In genomic region chr12:70683976-70684375, GRCh38 we compare ENCODE assay signal across 15 cellular contexts. TPM values are rescaled to one million over a fixed set of nuclear protein-coding genes. Genes with fewer than 3 reads are reported as not detected.
DNase-seq lines count a peak whose midpoint lies in the region; ATAC-seq and TF ChIP-seq lines count a peak whose summit lies in the region.
"Had no signal": no experiment of that assay in that cellular context is flagged by ENCODE, and none has a peak within 500 bp of the region (broad histone marks: within the 10 kb centered on the region; RNA-seq: fewer than 3 reads in every experiment).

No MANE protein-coding gene starts in this region.

- H3K4me3 Mint-ChIP-seq in GM23338: no peak overlapping the region
- H3K4me3 Mint-ChIP-seq: CD4-positive, alpha-beta T cell; H9 had no signal

- H3K27ac ChIP-seq in GM23338 (ENCODE audit: low read depth) (no peak overlapping the region), PC-9 (no peak overlapping the region), osteoblast (ENCODE audit: low read depth, low read length) (no peak overlapping the region), MM.1S (ENCODE audit: low read length) (no peak overlapping the region)
- H3K27ac ChIP-seq: C4-2B had no signal

- H3F3A ChIP-seq in GM23338 (replicated peaks; ENCODE audit: low read depth): no peaks in the 10 kb centered on the region
- no peaks in the 10 kb centered on the region for H3F3A ChIP-seq in PC-9 (ENCODE audit: insufficient read depth, low read depth)
- H3F3A ChIP-seq in MM.1S (ENCODE audit: insufficient read depth, low read length): no peaks in the 10 kb centered on the region

- no peak overlapping the region for H3K27ac Mint-ChIP-seq in GM23338
- H3K27ac Mint-ChIP-seq: CD4-positive, alpha-beta T cell had no signal

- H3K4me2 ChIP-seq in GM23338 (no peak overlapping the region), PC-9 (no peak overlapping the region), osteoblast (ENCODE audit: insufficient read depth, low read length) (no peak overlapping the region), MM.1S (ENCODE audit: low read depth, low read length) (no peak overlapping the region)

- intact Hi-C loops in PC-9 (cut with micrococcal nuclease; ENCODE audit: unreplicated experiment): no loop called here
- intact Hi-C loops in posterior cingulate gyrus (cut with DNase I): no loop called here

- DNase-seq in GM23338 (ENCODE audit: low spot score) (no peak), PC-9 (no peak), epidermal melanocyte (ENCODE audit: insufficient read length, low spot score) (peak; percentile 19), osteoblast (ENCODE audit: insufficient read length, low spot score, missing footprints) (no peak), MM.1S (no peak), posterior cingulate gyrus (no peak)
- no peak for DNase-seq in activated naive CD4-positive, alpha-beta T cell (lab: John Stamatoyannopoulos, UW)
- DNase-seq: ACHN; CD4-positive, alpha-beta T cell; DMS153; DMS79; GDM1; GOT3; H9 had no signal

- TF ChIP-seq CTCF in GM23338 (conservative IDR thresholded peaks at IDR 0.05; ENCODE audit: low read depth in 2 of 2) (no peak), PC-9 (conservative IDR thresholded peaks at IDR 0.05) (no peak), osteoblast (IDR thresholded peaks at IDR 0.05; ENCODE audit: extremely low read depth, low read depth, low read length) (no peak), MM.1S (IDR thresholded peaks at IDR 0.05; ENCODE audit: low read length) (no peak)

- H4K20me1 ChIP-seq in GM23338 (replicated peaks; ENCODE audit: insufficient read depth): no peaks in the 10 kb centered on the region
- no peaks in the 10 kb centered on the region for H4K20me1 ChIP-seq in PC-9 (ENCODE audit: insufficient read depth)
- H4K20me1 ChIP-seq in osteoblast (ENCODE audit: insufficient read depth, low read length): no peaks in the 10 kb centered on the region
- no peaks in the 10 kb centered on the region for H4K20me1 ChIP-seq in MM.1S (ENCODE audit: insufficient read depth, low read length)

- H3K4me3 ChIP-seq in GM23338: no peak overlapping the region
- no peak overlapping the region for H3K4me3 ChIP-seq in PC-9
- no peak overlapping the region for H3K4me3 ChIP-seq in osteoblast (ENCODE audit: insufficient read depth, low read length)
- no peak overlapping the region for H3K4me3 ChIP-seq in MM.1S (ENCODE audit: low read length)

- H3K36me3 Mint-ChIP-seq in GM23338 (ENCODE audit: low read depth): no peaks in the 10 kb centered on the region

- no peak overlapping the region for H3K9ac ChIP-seq in MM.1S (ENCODE audit: low read length)

- H3K4me1 ChIP-seq in GM23338 (ENCODE audit: insufficient read depth) (peaks cover 5% of the 10 kb centered on the region), PC-9 (replicated peaks; ENCODE audit: insufficient read depth) (no peaks in the 10 kb centered on the region), osteoblast (ENCODE audit: insufficient read depth, low read length) (no peaks in the 10 kb centered on the region), MM.1S (ENCODE audit: low read length) (no peaks in the 10 kb centered on the region; the same call in 1 of the 2 replicates)

- no peaks in the 10 kb centered on the region for H3K27me3 Mint-ChIP-seq in GM23338 (ENCODE audit: insufficient read depth, low read depth, poor library complexity)

- H3K79me2 ChIP-seq in GM23338 (replicated peaks; ENCODE audit: insufficient read depth): no peaks in the 10 kb centered on the region
- no peaks in the 10 kb centered on the region for H3K79me2 ChIP-seq in PC-9 (ENCODE audit: low read depth)
- H3K79me2 ChIP-seq in osteoblast (ENCODE audit: insufficient read depth, low read length): no peaks in the 10 kb centered on the region
- no peaks in the 10 kb centered on the region for H3K79me2 ChIP-seq in MM.1S (ENCODE audit: low read length)

- CTCF ChIA-PET in PC-9 (lab: Charles Lee): no interaction called here

- POLR2A ChIA-PET in PC-9 (lab: Charles Lee; ENCODE audit: unreplicated experiment): no interaction called here

- H3K4me1 Mint-ChIP-seq in GM23338: peaks cover 12% of the 10 kb centered on the region; the same call in 2 of the 3 replicates

- H3K9me2 ChIP-seq in GM23338 (ENCODE audit: insufficient read depth) (peaks cover 3% of the 10 kb centered on the region; the same call in 1 of the 2 replicates), PC-9 (ENCODE audit: insufficient read depth) (no peaks in the 10 kb centered on the region), MM.1S (replicated peaks; ENCODE audit: insufficient read depth, low read length) (no peaks in the 10 kb centered on the region; the same call in 1 of the 2 replicates)

- H3K27me3 ChIP-seq in GM23338 (ENCODE audit: insufficient read depth): no peaks in the 10 kb centered on the region
- no peaks in the 10 kb centered on the region for H3K27me3 ChIP-seq in PC-9 (ENCODE audit: insufficient read depth, low read depth)
- H3K27me3 ChIP-seq in osteoblast (ENCODE audit: insufficient read depth, low read length): no peaks in the 10 kb centered on the region
- H3K27me3 ChIP-seq in MM.1S (replicated peaks; ENCODE audit: insufficient read depth, low read length): no peaks in the 10 kb centered on the region

- H2AFZ ChIP-seq in GM23338 (peak overlapping the region; percentile 21; the same call in 1 of the 2 replicates), PC-9 (peak overlapping the region; percentile 57; the same call in 1 of the 2 replicates), osteoblast (ENCODE audit: low read length) (peak overlapping the region; percentile 49), MM.1S (ENCODE audit: low read length) (no peak overlapping the region)

- no peaks in the 10 kb centered on the region for H3K9me3 Mint-ChIP-seq in GM23338
- H3K9me3 Mint-ChIP-seq: CD4-positive, alpha-beta T cell; H9 had no signal

- H3K9me3 ChIP-seq in PC-9 (ENCODE audit: insufficient read depth, low read depth) (no peaks in the 10 kb centered on the region), osteoblast (ENCODE audit: low read depth, low read length) (no peaks in the 10 kb centered on the region), MM.1S (replicated peaks; ENCODE audit: insufficient read depth, low read length) (no peaks in the 10 kb centered on the region)

- no peaks in the 10 kb centered on the region for H3K36me3 ChIP-seq in GM23338 (ENCODE audit: insufficient read depth)
- H3K36me3 ChIP-seq in PC-9 (ENCODE audit: low read depth): no peaks in the 10 kb centered on the region
- no peaks in the 10 kb centered on the region for H3K36me3 ChIP-seq in osteoblast (ENCODE audit: insufficient read depth, low read length)
- no peaks in the 10 kb centered on the region for H3K36me3 ChIP-seq in MM.1S (replicated peaks; ENCODE audit: insufficient read depth, low read length)

- no peak for ATAC-seq in GM23338

- BruUV-seq in PC-9 (replicated peaks; lab: Mats Ljungman, UMichigan): no TSS peak

TF ChIP-seq in GM23338, 12 proteins besides CTCF, POLR2A, EP300 and RAD21 (continues in another document):
- no peak for TF ChIP-seq JUNB (IDR thresholded peaks at IDR 0.05; ENCODE audit: unreplicated experiment)
- no peak for TF ChIP-seq ZNF331 (CRISPR knock-in tag; IDR thresholded peaks at IDR 0.05; ENCODE audit: low read depth)

RNA-seq across cellular contexts. Expression of gene PTPRB, which starts 46.7 kb away (rescaled TPM):
- total RNA-seq in GM23338 (2014; rRNA removed; shearing (Covaris generic)): 1.3 and 1.7 TPM in 2 replicates
- polyA plus RNA-seq in GM23338 (2016; fragmentation: Nextera tagmentation; extraction: Ambion mirVana): 0.13 and 0.24 TPM in 2 replicates
- total RNA-seq in PC-9 (2021) (1.3 and 1.9 TPM in 2 replicates), osteoblast (0.29 and 1.1 TPM in 2 replicates)
- total RNA-seq: CD4-positive, alpha-beta T cell had no signal
